Comparison of ENCODE assay signal across 21 cellular contexts in genomic region chr3:166453472-166453871, GRCh38.
A peak's percentile ranks its signal among the peaks of the same experiment; 100 is the strongest.
DNase-seq lines count a peak whose midpoint lies in the region; ATAC-seq, FAIRE-seq and TF ChIP-seq lines count a peak whose summit lies in the region.
"Had no signal": no experiment of that assay in that cellular context is flagged by ENCODE, and none has a peak within 500 bp of the region (broad histone marks: within the 10 kb centered on the region; RNA-seq: fewer than 3 reads in every experiment).

No MANE protein-coding gene starts in this region.

- no peak overlapping the region for H2BK15ac ChIP-seq in H1 (ENCODE audit: low read length)

- ATAC-seq in HepG2 = peak; percentile 96
- no peak for ATAC-seq in right lobe of liver
- no peak for ATAC-seq in HG02870 (IDR thresholded peaks at IDR 0.05; ENCODE audit: unreplicated experiment)
- ATAC-seq in HG02571 (IDR thresholded peaks at IDR 0.05; ENCODE audit: unreplicated experiment) = no peak

- peaks cover 18% of the 10 kb centered on the region for H3K9me3 Mint-ChIP-seq in progenitor cell of endocrine pancreas (ENCODE audit: low read depth)

- intact Hi-C loops in HepG2 (cut with micrococcal nuclease; ENCODE audit: unreplicated experiment) = no loop called here
- intact Hi-C loops in right lobe of liver (cut with DNase I) = no loop called here

- H3K4me1 ChIP-seq in HepG2 (ENCODE audit: insufficient read depth, low read length) (peaks cover 13% of the 10 kb centered on the region), right lobe of liver (no peaks in the 10 kb centered on the region), H1 (replicated peaks in 1 of 4; ENCODE audit: control insufficient read depth in 3 of 4, insufficient read depth in 4 of 4, low read length in 3 of 4) (no peaks in the 10 kb centered on the region)
- H3K4me1 ChIP-seq: HAP-1 had no signal

- no peak overlapping the region for H3K4me3 Mint-ChIP-seq in progenitor cell of endocrine pancreas (ENCODE audit: low read depth)
- H3K4me3 Mint-ChIP-seq: B cell; CD4-positive, alpha-beta T cell had no signal

- TF ChIP-seq RAD21 in HepG2 (CRISPR knock-in tag; IDR thresholded peaks at IDR 0.05) = no peak
- no peak for TF ChIP-seq RAD21 in H1 (IDR thresholded peaks at IDR 0.05 in 1 of 2, conservative IDR thresholded peaks at IDR 0.05 in 1 of 2; ENCODE audit: low read depth in 2 of 2, low read length in 2 of 2)

- H3K27me3 ChIP-seq in HepG2 (ENCODE audit: control insufficient read depth in 1 of 2, insufficient read depth in 2 of 2, low read length in 2 of 2) = no peaks in the 10 kb centered on the region
- no peaks in the 10 kb centered on the region for H3K27me3 ChIP-seq in right lobe of liver
- no peaks in the 10 kb centered on the region for H3K27me3 ChIP-seq in H1 (replicated peaks in 1 of 4; ENCODE audit: control insufficient read depth in 3 of 4, extremely low read depth in 1 of 4, insufficient read depth in 3 of 4, low read length in 3 of 4)

- H4K8ac ChIP-seq in H1 (ENCODE audit: extremely low read depth, insufficient read depth, low read length) = no peak overlapping the region

- no peak overlapping the region for H2BK120ac ChIP-seq in H1 (replicated peaks; ENCODE audit: low read depth, low read length)

- no peak overlapping the region for H3K23ac ChIP-seq in H1 (ENCODE audit: insufficient read length)

- H3K23me2 ChIP-seq in H1 (ENCODE audit: low read depth, low read length) = no peaks in the 10 kb centered on the region

- H3K9ac ChIP-seq in HepG2 (ENCODE audit: insufficient read depth, low read depth, low read length) (no peak overlapping the region), H1 (replicated peaks in 1 of 4; ENCODE audit: extremely low read depth in 1 of 4, low read depth in 3 of 4, low read length in 3 of 4) (no peak overlapping the region)

- no peak overlapping the region for H3K27ac ChIP-seq in HepG2 (ENCODE audit: extremely low read length, insufficient read depth, low read length)
- H3K27ac ChIP-seq in right lobe of liver = no peak overlapping the region
- no peak overlapping the region; the same call in 1 of the 2 replicates for H3K27ac ChIP-seq in H1 (ENCODE audit: low read depth, low read length)
- H3K27ac ChIP-seq: HL-60 had no signal

- no peaks in the 10 kb centered on the region for H3K79me2 ChIP-seq in HepG2 (ENCODE audit: insufficient read depth, low read length)
- H3K79me2 ChIP-seq in H1 (ENCODE audit: control insufficient read depth in 1 of 2, insufficient read depth in 2 of 2, low read length in 2 of 2) = no peaks in the 10 kb centered on the region

- H3K27me3 Mint-ChIP-seq in progenitor cell of endocrine pancreas = no peaks in the 10 kb centered on the region
- H3K27me3 Mint-ChIP-seq: B cell; CD4-positive, alpha-beta T cell had no signal

- H2BK20ac ChIP-seq in H1 (ENCODE audit: low read length) = no peak overlapping the region

- no peak overlapping the region for H2BK12ac ChIP-seq in H1 (ENCODE audit: low read depth, low read length)

- POLR2A ChIA-PET in HepG2 (lab: Yijun Ruan, JAX) = no interaction called here
- POLR2A ChIA-PET in H1 (lab: Charles Lee; ENCODE audit: partially characterized antibody) = no interaction called here

- H3K14ac ChIP-seq in H1 (ENCODE audit: insufficient read length) = no peak overlapping the region

- peaks cover 23% of the 10 kb centered on the region for H3K4me1 Mint-ChIP-seq in progenitor cell of endocrine pancreas (ENCODE audit: low read depth)
- H3K4me1 Mint-ChIP-seq: B cell had no signal

- FAIRE-seq in HepG2 (lab: Jason Lieb, UNC) (peak; percentile 63), H1 (lab: Jason Lieb, UNC) (no peak)
- FAIRE-seq: G401.6, GM12891, GM19239 had no signal

- H3K4me2 ChIP-seq in HepG2 (ENCODE audit: low read depth, low read length) = peak overlapping the region; percentile 11; the same call in 1 of the 2 replicates
- no peak overlapping the region for H3K4me2 ChIP-seq in H1 (ENCODE audit: insufficient read depth in 1 of 2, low read depth in 2 of 2, low read length in 2 of 2)

- H3K18ac ChIP-seq in H1 (ENCODE audit: extremely low read depth, low read length) = no peak overlapping the region

- no peak overlapping the region for H4K91ac ChIP-seq in H1 (replicated peaks; ENCODE audit: insufficient read length, low read length)

- H3K9me3 ChIP-seq in HepG2 (ENCODE audit: low read length) (no peaks in the 10 kb centered on the region), right lobe of liver (no peaks in the 10 kb centered on the region), H1 (ENCODE audit: insufficient read depth in 2 of 2, low read depth in 1 of 2, low read length in 1 of 2) (no peaks in the 10 kb centered on the region)
- H3K9me3 ChIP-seq: HAP-1 had no signal

- no TSS peak for BruUV-seq in HepG2 (replicated peaks; lab: Mats Ljungman, UMichigan)

- H4K20me1 ChIP-seq in HepG2 (ENCODE audit: insufficient read depth, low read length) (no peaks in the 10 kb centered on the region), H1 (replicated peaks in 1 of 2; ENCODE audit: control insufficient read depth in 1 of 2, insufficient read depth in 2 of 2, low read length in 2 of 2) (no peaks in the 10 kb centered on the region)

- peaks cover 5% of the 10 kb centered on the region for H3K36me3 Mint-ChIP-seq in progenitor cell of endocrine pancreas (ENCODE audit: insufficient read depth)

- H2AK5ac ChIP-seq in H1 (ENCODE audit: low read depth, low read length) = no peak overlapping the region

- TF ChIP-seq EP300 in HepG2 (IDR thresholded peaks at IDR 0.05; ENCODE audit: low read depth in 2 of 2, low read length in 2 of 2) = peak in 1 of 2 experiments; percentile 74; a peak in 2 of 4 replicates
- no peak for TF ChIP-seq EP300 in HepG2 (CRISPR knock-in tag; IDR thresholded peaks at IDR 0.05; ENCODE audit: borderline replicate concordance)
- no peak for TF ChIP-seq EP300 in H1 (IDR thresholded peaks at IDR 0.05; ENCODE audit: borderline replicate concordance in 1 of 2, low read depth in 2 of 2, low read length in 2 of 2)

- no peak for TF ChIP-seq POLR2A in HepG2 (IDR thresholded peaks at IDR 0.05; ENCODE audit: insufficient read depth in 1 of 2, low read depth in 2 of 2, low read length in 2 of 2)
- no peak for TF ChIP-seq POLR2A in right lobe of liver (IDR thresholded peaks at IDR 0.05)
- no peak for TF ChIP-seq POLR2A in H1 (IDR thresholded peaks at IDR 0.05; ENCODE audit: control extremely low read depth in 1 of 2, low read depth in 2 of 2, low read length in 2 of 2)

- no peak overlapping the region for H3K4ac ChIP-seq in H1 (replicated peaks; ENCODE audit: insufficient read length, low read depth, low read length)

- H3K56ac ChIP-seq in H1 (replicated peaks; ENCODE audit: insufficient read length, low read depth, low read length) = no peak overlapping the region

- 0% methylated on average over 1 of the region's 1 CpG for WGBS in HepG2 (ENCODE audit: low lambda C conversion rate)
- 22% methylated on average over 1 of the region's 1 CpG for WGBS in right lobe of liver (ENCODE audit: insufficient coverage, low coverage, low lambda C conversion rate, missing lambda C conversion rate)
- 86% methylated on average over 1 of the region's 1 CpG; no CpG with 5 or more reads in 1 of the 2 experiments for WGBS in H1 (ENCODE audit: extremely low coverage in 1 of 2, insufficient coverage in 1 of 2, insufficient read length in 1 of 2, insufficient replicate concordance in 2 of 2, low coverage in 1 of 2, low lambda C conversion rate in 2 of 2, missing lambda C conversion rate in 1 of 2), 2 experiments

- CTCF ChIA-PET in HepG2 (lab: Yijun Ruan, JAX; ENCODE audit: low intra/inter-chr PET ratio, low total read pairs) = no interaction called here
- CTCF ChIA-PET in H1 (lab: Charles Lee; ENCODE audit: partially characterized antibody) = no interaction called here

- no peaks in the 10 kb centered on the region for H3K79me1 ChIP-seq in H1 (ENCODE audit: low read depth, low read length)

- H2AFZ ChIP-seq in HepG2 (ENCODE audit: low read length) (no peak overlapping the region), H1 (ENCODE audit: low read length) (peak overlapping the region; percentile 67; the same call in 1 of the 2 replicates)

- H3K36me3 ChIP-seq in HepG2 (replicated peaks in 1 of 2; ENCODE audit: control insufficient read depth in 1 of 2, insufficient read depth in 2 of 2, low read length in 2 of 2) (no peaks in the 10 kb centered on the region), right lobe of liver (no peaks in the 10 kb centered on the region), H1 (ENCODE audit: control insufficient read depth in 2 of 4, insufficient read depth in 4 of 4, low read length in 3 of 4) (no peaks in the 10 kb centered on the region)
- H3K36me3 ChIP-seq: HAP-1 had no signal

- H3K27ac Mint-ChIP-seq in progenitor cell of endocrine pancreas = peak overlapping the region; percentile 78
- H3K27ac Mint-ChIP-seq: B cell; CD4-positive, alpha-beta T cell had no signal

- H3K4me3 ChIP-seq in HepG2 (replicated peaks in 1 of 3; ENCODE audit: insufficient read depth in 1 of 3, low read depth in 2 of 3, low read length in 3 of 3) = no peak overlapping the region
- no peak overlapping the region for H3K4me3 ChIP-seq in right lobe of liver
- H3K4me3 ChIP-seq in LNCaP clone FGC (ENCODE audit: low read depth, low read length) = no peak overlapping the region
- H3K4me3 ChIP-seq in H1 (ENCODE audit: extremely low read depth in 1 of 4, insufficient read depth in 2 of 4, low read depth in 3 of 4, low read length in 4 of 4) = no peak overlapping the region
- H3K4me3 ChIP-seq: HAP-1 had no signal

- H4K5ac ChIP-seq in H1 (ENCODE audit: insufficient read length, low read depth, low read length) = no peak overlapping the region

- DNase-seq in HepG2 (ENCODE audit: low spot score) (peak; percentile 44), right lobe of liver (no peak), LNCaP clone FGC (ENCODE audit: low read depth) (peak; percentile 78), H1 (ENCODE audit: low read depth in 1 of 2, low spot score in 2 of 2) (no peak), progenitor cell of endocrine pancreas (ENCODE audit: low spot score, unreplicated experiment) (no peak), NCI-H1092 (lab: John Stamatoyannopoulos, UW) (no peak)
- DNase-seq: C1 segment of cervical spinal cord; Calu3; CD4-positive, alpha-beta T cell; DMS 273 treated with DMSO at 0.1 percent for 48 hours; DMS79 treated with DMSO at 0.1 percent for 48 hours; EL; GOT3 had no signal

- TF ChIP-seq CTCF in HepG2 (CRISPR knock-in tag; IDR thresholded peaks at IDR 0.05) (no peak), right lobe of liver (IDR thresholded peaks at IDR 0.05) (no peak), LNCaP clone FGC (IDR thresholded peaks at IDR 0.05; ENCODE audit: control insufficient read depth, extremely low read depth, insufficient read depth) (no peak), H1 (IDR thresholded peaks at IDR 0.05; ENCODE audit: control extremely low read depth in 1 of 3, insufficient read depth in 1 of 3, low read depth in 1 of 3, low read length in 3 of 3) (no peak), progenitor cell of endocrine pancreas (IDR thresholded peaks at IDR 0.05; ENCODE audit: unreplicated experiment) (no peak)

- no peak overlapping the region for H2BK5ac ChIP-seq in H1 (ENCODE audit: low read depth, low read length)

- in situ Hi-C loops in HepG2 (cut with HindIII; ENCODE audit: extremely low pct_ligation_motif_present, low pct_unique_long_range_greater_than_20kb) = no loop called here

TF ChIP-seq in HepG2, 621 proteins besides CTCF, POLR2A, EP300 and RAD21 (continues in another document):
- no peak for TF ChIP-seq FOXP1 (IDR thresholded peaks at IDR 0.05)
- TF ChIP-seq FOXP1 (CRISPR knock-in tag; IDR thresholded peaks at IDR 0.05) = peak; percentile 80

Comparison
In these comparisons a context has a peak if more than half of its experiments do, and no peak if none do; other contexts are left out.
1. DNase-seq: peak in HepG2 (single experiment) and LNCaP clone FGC (single experiment); none in right lobe of liver (0 of 3), H1 (0 of 2), progenitor cell of endocrine pancreas (single experiment) and NCI-H1092 (single experiment).
2. Of the 41 proteins assayed by ChIP-seq in both HepG2 and H1: peak only in HepG2: SRF; only in H1: none; in both: none; in neither: 39; mixed calls (peak in some experiments, not most) for 1.